20 cellular contexts compared by ENCODE assay signal in genomic region chr1:145729661-145730436, GRCh38. TPM values are rescaled to one million over a fixed set of nuclear protein-coding genes. Genes with fewer than 3 reads are reported as not detected.
"Had no signal": no experiment of that assay in that cellular context is flagged by ENCODE, and none has a peak within 500 bp of the region (broad histone marks: within the 10 kb centered on the region; RNA-seq: fewer than 3 reads in every experiment).

No MANE protein-coding gene starts in this region.

- DNase-seq: activated CD4-positive, alpha-beta T cell treated with anti-CD3 and anti-CD28 coated beads for 4 hours; activated CD8-positive, alpha-beta memory T cell treated with anti-CD3 and anti-CD28 coated beads, Interleukin-2, amount 50 U/mL, for 4 hours; activated CD8-positive, alpha-beta T cell treated with anti-CD3 and anti-CD28 coated beads for 36 hours; activated gamma-delta T cell treated with Interleukin-2 at 50 U/mL for 16 hours; activated naive CD8-positive, alpha-beta T cell treated with anti-CD3 and anti-CD28 coated beads for 36 hours; amygdala; body of pancreas; caudate nucleus; mammary epithelial cell; naive thymus-derived CD8-positive, alpha-beta T cell; posterior cingulate gyrus; retina; stimulated activated CD4-positive, alpha-beta T cell treated with anti-CD3 and anti-CD28 coated beads, Interleukin-4, amount 100 ng/mL, for 24 hours; stimulated activated naive CD4-positive, alpha-beta T cell; T-helper 17 cell; transverse colon had no signal

- H3K27me3 Mint-ChIP-seq: activated CD8-positive, alpha-beta T cell treated with anti-CD3 and anti-CD28 coated beads for 36 hours; activated naive CD8-positive, alpha-beta T cell treated with anti-CD3 and anti-CD28 coated beads for 36 hours; naive thymus-derived CD8-positive, alpha-beta T cell; T-helper 17 cell had no signal

- ATAC-seq: activated CD8-positive, alpha-beta T cell treated with anti-CD3 and anti-CD28 coated beads for 36 hours; body of pancreas; naive thymus-derived CD8-positive, alpha-beta T cell; T-helper 17 cell had no signal

- H3K4me1 ChIP-seq: body of pancreas, transverse colon, vagina had no signal

- H3K4me3 Mint-ChIP-seq: activated CD8-positive, alpha-beta T cell treated with anti-CD3 and anti-CD28 coated beads for 36 hours; activated naive CD8-positive, alpha-beta T cell treated with anti-CD3 and anti-CD28 coated beads for 36 hours; naive thymus-derived CD8-positive, alpha-beta T cell; T-helper 17 cell; WTC11 had no signal

- H3K27ac ChIP-seq: body of pancreas, transverse colon, vagina had no signal

- H3K36me3 Mint-ChIP-seq: WTC11 had no signal

- H3K4me3 ChIP-seq: body of pancreas, transverse colon, vagina had no signal

- H3K27me3 ChIP-seq: body of pancreas, transverse colon, vagina had no signal

- FAIRE-seq: colon, endometrium had no signal

- H3K9me3 ChIP-seq: body of pancreas, transverse colon, vagina had no signal

- H3K9me3 Mint-ChIP-seq: activated CD8-positive, alpha-beta T cell treated with anti-CD3 and anti-CD28 coated beads for 36 hours; activated naive CD8-positive, alpha-beta T cell treated with anti-CD3 and anti-CD28 coated beads for 36 hours; naive thymus-derived CD8-positive, alpha-beta T cell; WTC11 had no signal

- H3K27ac Mint-ChIP-seq: activated CD8-positive, alpha-beta T cell treated with anti-CD3 and anti-CD28 coated beads for 36 hours; activated naive CD8-positive, alpha-beta T cell treated with anti-CD3 and anti-CD28 coated beads for 36 hours; T-helper 17 cell; WTC11 had no signal

- H3K36me3 ChIP-seq: transverse colon, vagina had no signal

- H3K4me1 Mint-ChIP-seq: naive thymus-derived CD8-positive, alpha-beta T cell had no signal

RNA-seq across cellular contexts. Expression of gene CD160, which starts 10.6 kb away (rescaled TPM):
- total RNA-seq: body of pancreas; mammary epithelial cell; naive thymus-derived CD8-positive, alpha-beta T cell; WTC11 had no signal
- polyA plus RNA-seq: mammary epithelial cell had no signal

RNA-seq across cellular contexts. Expression of gene PDZK1, which starts 22.7 kb away (rescaled TPM):
- total RNA-seq: activated CD8-positive, alpha-beta T cell treated with anti-CD3 and anti-CD28 coated beads for 36 hours; activated naive CD8-positive, alpha-beta T cell treated with anti-CD3 and anti-CD28 coated beads for 36 hours; naive thymus-derived CD8-positive, alpha-beta T cell had no signal
